Comparison of ENCODE assay signal across 8 cellular contexts in genomic region chr11:79436911-79437273, GRCh38. TPM values are rescaled to one million over a fixed set of nuclear protein-coding genes. Genes with fewer than 3 reads are reported as not detected.
DNase-seq lines count a peak whose midpoint lies in the region; ATAC-seq lines count a peak whose summit lies in the region.

No MANE protein-coding gene starts in this region.

- in situ Hi-C loops in HAP-1 (cut with MboI; ENCODE audit: low sequenced_read_pairs), result no loop called here

- H3K4me3 ChIP-seq in HAP-1 (peak overlapping the region; percentile 91), adipocyte (ENCODE audit: low read length) (peak overlapping the region; percentile 88), iPS DF 6.9 (ENCODE audit: low read length) (peak overlapping the region; percentile 50; the same call in 1 of the 2 replicates), skin epidermis (peak overlapping the region; percentile 49 to 65 (median 54)), MG63 (no peak overlapping the region)

- H3K27ac ChIP-seq in iPS DF 6.9 (ENCODE audit: low read length) (no peak overlapping the region), skin epidermis (peak overlapping the region in 14 of 21 experiments; percentile 29 to 88 (median 80))

- H3K36me3 ChIP-seq in HAP-1 (replicated peaks) (no peaks in the 10 kb centered on the region), adipocyte (ENCODE audit: control insufficient read depth, insufficient read depth, low read length, severe bottlenecking) (no peaks in the 10 kb centered on the region), iPS DF 6.9 (ENCODE audit: control insufficient read depth, insufficient read depth, low read length) (no peaks in the 10 kb centered on the region), MG63 (no peaks in the 10 kb centered on the region)

- H3K4me1 Mint-ChIP-seq in stimulated activated effector memory CD8-positive, alpha-beta T cell treated with anti-CD3 and anti-CD28 coated beads, Interleukin-12 subunit alpha, Interleukin-12 subunit beta, amount 100 ng/mL, for 72 hours, result peaks cover 8% of the 10 kb centered on the region

- no peaks in the 10 kb centered on the region for H3K36me3 Mint-ChIP-seq in stimulated activated effector memory CD8-positive, alpha-beta T cell treated with anti-CD3 and anti-CD28 coated beads, Interleukin-12 subunit alpha, Interleukin-12 subunit beta, amount 100 ng/mL, for 72 hours

- DNase-seq in HAP-1 (ENCODE audit: low spot score in 2 of 2) (no peak), adipocyte (ENCODE audit: low read depth) (no peak), iPS DF 6.9 (ENCODE audit: low read depth, low spot score) (no peak), MG63 (no peak)
- no peak for DNase-seq in stimulated activated effector memory CD8-positive, alpha-beta T cell treated with anti-CD3 and anti-CD28 coated beads, Interleukin-12 subunit alpha, Interleukin-12 subunit beta, amount 100 ng/mL, for 72 hours (ENCODE audit: low spot score in 2 of 2)

- H3K9me3 ChIP-seq in HAP-1, result no peaks in the 10 kb centered on the region
- H3K9me3 ChIP-seq in adipocyte (ENCODE audit: control insufficient read depth, low read length), result no peaks in the 10 kb centered on the region
- H3K9me3 ChIP-seq in iPS DF 6.9 (ENCODE audit: control insufficient read depth, insufficient read depth, low read length), result no peaks in the 10 kb centered on the region
- H3K9me3 ChIP-seq in MG63, result no peaks in the 10 kb centered on the region

- H3K27me3 ChIP-seq in HAP-1 (ENCODE audit: low read depth) (no peaks in the 10 kb centered on the region), adipocyte (replicated peaks; ENCODE audit: control insufficient read depth, insufficient read depth, low read length) (no peaks in the 10 kb centered on the region), iPS DF 6.9 (ENCODE audit: control insufficient read depth, insufficient read depth, low read length) (peaks cover 37% of the 10 kb centered on the region), MG63 (peaks cover 63% of the 10 kb centered on the region)

- no peak overlapping the region for H3K27ac Mint-ChIP-seq in stimulated activated effector memory CD8-positive, alpha-beta T cell treated with anti-CD3 and anti-CD28 coated beads, Interleukin-12 subunit alpha, Interleukin-12 subunit beta, amount 100 ng/mL, for 72 hours

- ATAC-seq in GM18867 (IDR thresholded peaks at IDR 0.05; ENCODE audit: unreplicated experiment) (no peak), HG02970 (IDR thresholded peaks at IDR 0.05; ENCODE audit: low FRiP score, unreplicated experiment) (no peak)
- no peak for ATAC-seq in stimulated activated effector memory CD8-positive, alpha-beta T cell treated with anti-CD3 and anti-CD28 coated beads, Interleukin-12 subunit alpha, Interleukin-12 subunit beta, amount 100 ng/mL, for 72 hours

- peaks cover 4% of the 10 kb centered on the region for H3K9me3 Mint-ChIP-seq in stimulated activated effector memory CD8-positive, alpha-beta T cell treated with anti-CD3 and anti-CD28 coated beads, Interleukin-12 subunit alpha, Interleukin-12 subunit beta, amount 100 ng/mL, for 72 hours

- H3K9ac ChIP-seq in adipocyte (ENCODE audit: low read length), result peak overlapping the region; percentile 87

- no CpG with 5 or more reads among the region's 10 CpGs for WGBS in iPS DF 6.9 (ENCODE audit: insufficient coverage, insufficient read length)

- H3K4me3 Mint-ChIP-seq in stimulated activated effector memory CD8-positive, alpha-beta T cell treated with anti-CD3 and anti-CD28 coated beads, Interleukin-12 subunit alpha, Interleukin-12 subunit beta, amount 100 ng/mL, for 72 hours, result no peak overlapping the region

- H3K4me1 ChIP-seq in HAP-1 (peaks cover 30% of the 10 kb centered on the region), adipocyte (ENCODE audit: control insufficient read depth, insufficient read depth, low read length) (peaks cover 51% of the 10 kb centered on the region), iPS DF 6.9 (ENCODE audit: control insufficient read depth, insufficient read depth, low read length) (peaks cover 3% of the 10 kb centered on the region; the same call in 1 of the 2 replicates)

RNA-seq across cellular contexts. Expression of gene TENM4, which starts 3.9 kb away (rescaled TPM):
- not detected in 2 replicates for total RNA-seq in MG63 (2014; rRNA removed; shearing (Covaris generic); ENCODE audit: low replicate concordance)
